ENCODE assay signal across 8 cellular contexts in the genomic region with DNA sequence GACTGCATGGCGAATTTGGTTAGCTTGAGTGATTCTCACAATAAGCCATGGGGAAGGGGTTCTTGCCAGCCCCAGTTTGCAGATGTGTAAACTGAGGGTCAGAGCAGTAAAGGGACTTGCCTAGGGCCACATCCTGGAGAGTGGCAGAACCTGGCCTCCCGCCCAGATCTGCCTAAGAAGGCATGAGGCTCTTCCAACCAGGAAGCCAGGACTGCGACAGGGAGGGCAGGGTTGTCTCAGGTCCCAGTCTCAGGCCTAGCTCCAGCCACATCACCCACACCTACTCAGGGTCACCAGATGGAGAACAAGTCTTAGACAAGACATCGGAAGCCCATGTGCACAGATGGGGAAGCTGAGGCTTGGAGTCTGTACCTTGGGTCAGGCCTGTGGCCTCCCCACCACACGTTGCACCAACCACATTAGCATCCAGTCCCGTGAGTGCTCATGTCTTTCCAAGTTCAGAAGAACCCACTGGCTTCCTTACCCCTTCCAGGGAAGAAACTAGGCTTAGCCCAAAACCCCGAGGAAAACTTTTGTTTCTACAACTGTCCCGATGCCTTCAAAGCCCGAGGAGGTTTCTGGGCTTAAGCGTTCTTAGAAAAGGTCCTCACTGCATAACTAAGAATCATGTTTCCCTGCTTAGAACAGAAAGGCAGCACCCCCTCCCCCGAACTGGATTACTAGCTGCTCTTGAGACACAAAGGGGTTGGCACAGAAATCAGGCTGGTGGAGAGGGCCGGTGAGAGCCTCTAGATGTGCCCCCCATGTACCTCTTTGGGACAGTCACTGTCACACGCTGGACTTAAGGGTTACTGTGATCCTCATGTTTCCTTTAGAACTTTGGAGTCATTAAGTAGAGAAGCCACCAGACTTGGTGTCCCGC. TPM values are rescaled to one million over a fixed set of nuclear protein-coding genes. Genes with fewer than 3 reads are reported as not detected.
DNase-seq lines count a peak whose midpoint lies in the region; ATAC-seq, FAIRE-seq and TF ChIP-seq lines count a peak whose summit lies in the region.

No MANE protein-coding gene starts in this region.

- peak overlapping the region; percentile 98 for H3K27ac ChIP-seq in skeletal muscle tissue (ENCODE audit: low read depth, low read length)

- FAIRE-seq in GM18507 (lab: Jason Lieb, UNC) = peak; percentile 75
- no peak for FAIRE-seq in HTR-8/SVneo (lab: Jason Lieb, UNC)

- no peak for ATAC-seq in GM21360 (IDR thresholded peaks at IDR 0.05; ENCODE audit: unreplicated experiment)

- H3K27me3 ChIP-seq in skeletal muscle tissue (ENCODE audit: control insufficient read depth in 3 of 3, insufficient read depth in 3 of 3, low read length in 3 of 3) = no peaks in the 10 kb centered on the region

- H3K4me1 ChIP-seq in skeletal muscle tissue (ENCODE audit: control insufficient read depth in 3 of 3, insufficient read depth in 3 of 3, low read length in 3 of 3) = peaks cover 75 to 77% (median 76%) of the 10 kb centered on the region in 3 donors

- no peaks in the 10 kb centered on the region for H3K9me3 ChIP-seq in skeletal muscle tissue (ENCODE audit: control insufficient read depth in 3 of 3, low read length in 3 of 3)

- peaks cover 0 to 2% (median 0%) of the 10 kb centered on the region in 3 donors for H3K36me3 ChIP-seq in skeletal muscle tissue (ENCODE audit: control insufficient read depth in 3 of 3, insufficient read depth in 3 of 3, low read length in 3 of 3)

- DNase-seq in GM18507 (ENCODE audit: extremely low spot score, insufficient read length, low read depth) (no peak), erythroblast (lab: John Stamatoyannopoulos, UW) (peak; percentile 57 to 69), NCI-H1930 (lab: John Stamatoyannopoulos, UW) (no peak), HTR-8/SVneo (ENCODE audit: insufficient read length, low spot score) (no peak), NCI-H345 (lab: John Stamatoyannopoulos, UW) (no peak)

- TF ChIP-seq POLR2A in Raji (IDR thresholded peaks at IDR 0.05; ENCODE audit: insufficient read depth, low read depth, low read length) (peak; percentile 52), erythroblast (IDR thresholded peaks at IDR 0.05; ENCODE audit: low read length) (no peak)

- H3K9ac ChIP-seq in skeletal muscle tissue (ENCODE audit: low read depth in 1 of 3, low read length in 3 of 3) = peak overlapping the region; percentile 88 to 98 (median 95)

- H3K4me3 ChIP-seq in skeletal muscle tissue (ENCODE audit: low read length in 3 of 3) = peak overlapping the region; percentile 72 to 82 (median 73)

RNA-seq across cellular contexts. Expression of gene FAM78A, which starts 2.3 kb away (rescaled TPM):
- 14.6 TPM for total RNA-seq in skeletal muscle tissue

RNA-seq across cellular contexts. Expression of gene PLPP7, which starts 15.5 kb away (rescaled TPM):
- 34.4 TPM for total RNA-seq in skeletal muscle tissue

Comparison
In these comparisons a context has a peak if more than half of its experiments do, and no peak if none do; other contexts are left out.
1. DNase-seq: peak in erythroblast (2 of 2); none in GM18507 (single experiment), NCI-H1930 (0 of 2), HTR-8/SVneo (single experiment) and NCI-H345 (single experiment).